10 cellular contexts compared by ENCODE assay signal in the genomic region with DNA sequence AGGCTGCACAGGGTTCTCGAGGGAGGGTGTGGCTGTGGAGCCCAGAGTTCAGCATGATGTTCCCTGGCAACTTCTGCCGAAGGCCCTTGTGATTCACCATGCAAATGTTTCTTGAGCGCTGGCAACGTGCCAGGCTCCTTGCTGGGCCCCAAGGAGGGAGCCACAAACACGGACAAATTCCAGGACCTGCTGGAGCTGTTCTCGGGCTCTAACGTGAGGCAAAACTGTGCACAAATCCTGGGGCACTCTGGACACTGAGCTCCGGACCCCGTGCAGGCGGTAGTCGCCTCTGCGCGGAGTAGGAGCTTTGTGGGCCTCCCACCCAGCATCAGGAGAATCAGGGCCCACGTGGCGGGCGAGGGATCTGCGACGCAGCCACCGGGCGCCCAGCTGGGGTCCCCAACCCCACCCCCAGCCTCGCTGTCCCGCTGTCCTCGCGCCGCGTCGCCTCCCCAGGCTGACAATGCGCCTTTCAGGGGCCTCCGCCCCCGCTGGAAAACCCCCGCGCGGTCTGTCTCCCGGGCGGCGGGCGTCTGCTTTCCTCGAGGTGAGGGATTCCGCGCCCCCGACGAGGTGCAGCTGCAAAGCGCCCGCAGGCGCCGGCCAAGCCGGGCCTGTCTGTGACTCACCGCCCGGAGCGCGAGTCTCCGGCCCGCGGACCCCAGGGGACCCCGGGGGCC. TPM values are rescaled to one million over a fixed set of nuclear protein-coding genes. Genes with fewer than 3 reads are reported as not detected.
DNase-seq lines count a peak whose midpoint lies in the region; ATAC-seq and TF ChIP-seq lines count a peak whose summit lies in the region.
"Had no signal": no experiment of that assay in that cellular context is flagged by ENCODE, and none has a peak within 500 bp of the region (broad histone marks: within the 10 kb centered on the region; RNA-seq: fewer than 3 reads in every experiment).

No MANE protein-coding gene starts in this region.

- TF ChIP-seq CTCF in lower lobe of right lung (IDR thresholded peaks at IDR 0.05), result no peak

- H3K4me3 Mint-ChIP-seq in activated T-cell treated with anti-CD3 and anti-CD28 coated beads, Interleukin-2, amount 50 U/mL, for 72 hours, result no peak overlapping the region
- H3K4me3 Mint-ChIP-seq: activated naive CD4-positive, alpha-beta T cell treated with anti-CD3 and anti-CD28 coated beads, Interleukin-2, amount 50 U/mL, for 24 hours had no signal

- no peaks in the 10 kb centered on the region for H3K79me2 ChIP-seq in ACC112 (ENCODE audit: control insufficient read depth, insufficient read depth, low read length, unreplicated experiment)

- H2AFZ ChIP-seq in ACC112 (ENCODE audit: low read length, unreplicated experiment), result no peak overlapping the region

- no peaks in the 10 kb centered on the region for H3K9me3 Mint-ChIP-seq in activated T-cell treated with anti-CD3 and anti-CD28 coated beads, Interleukin-2, amount 50 U/mL, for 72 hours
- H3K9me3 Mint-ChIP-seq: activated naive CD4-positive, alpha-beta T cell treated with anti-CD3 and anti-CD28 coated beads, Interleukin-2, amount 50 U/mL, for 24 hours had no signal

- H3K27me3 ChIP-seq in ACC112 (ENCODE audit: insufficient read depth, low read length) (no peaks in the 10 kb centered on the region), lower lobe of right lung (ENCODE audit: low read depth) (peaks cover 11% of the 10 kb centered on the region)

- no peaks in the 10 kb centered on the region for H3K9me3 ChIP-seq in lower lobe of right lung
- H3K9me3 ChIP-seq: Caco-2 had no signal

- H3K4me1 ChIP-seq in ACC112 (ENCODE audit: control insufficient read depth, insufficient read depth, low read length, unreplicated experiment) (peaks cover 83% of the 10 kb centered on the region), lower lobe of right lung (peaks cover 36% of the 10 kb centered on the region)

- H3K4me3 ChIP-seq in ACC112 (ENCODE audit: low read depth, low read length) (peak overlapping the region; percentile 70), lower lobe of right lung (no peak overlapping the region)

- intact Hi-C loops in lower lobe of right lung (cut with DNase I), result no loop called here

- H3K27me3 Mint-ChIP-seq in activated T-cell treated with anti-CD3 and anti-CD28 coated beads, Interleukin-2, amount 50 U/mL, for 72 hours (ENCODE audit: low read depth), result peaks cover 36% of the 10 kb centered on the region

- ATAC-seq in lower lobe of right lung (peak; percentile 57 to 72), HG03342 (IDR thresholded peaks at IDR 0.05; ENCODE audit: unreplicated experiment) (no peak)
- no peak for ATAC-seq in activated T-cell treated with anti-CD3 and anti-CD28 coated beads, Interleukin-2, amount 50 U/mL, for 72 hours (replicated peaks in 1 of 2)

- no peaks in the 10 kb centered on the region for H3K36me3 Mint-ChIP-seq in activated T-cell treated with anti-CD3 and anti-CD28 coated beads, Interleukin-2, amount 50 U/mL, for 72 hours (ENCODE audit: insufficient read depth in 2 of 2)
- H3K36me3 Mint-ChIP-seq: activated naive CD4-positive, alpha-beta T cell treated with anti-CD3 and anti-CD28 coated beads, Interleukin-2, amount 50 U/mL, for 24 hours had no signal

- no peak overlapping the region for H3K27ac Mint-ChIP-seq in activated T-cell treated with anti-CD3 and anti-CD28 coated beads, Interleukin-2, amount 50 U/mL, for 72 hours
- H3K27ac Mint-ChIP-seq: activated naive CD4-positive, alpha-beta T cell treated with anti-CD3 and anti-CD28 coated beads, Interleukin-2, amount 50 U/mL, for 24 hours had no signal

- no peaks in the 10 kb centered on the region for H3K4me1 Mint-ChIP-seq in activated T-cell treated with anti-CD3 and anti-CD28 coated beads, Interleukin-2, amount 50 U/mL, for 72 hours (ENCODE audit: low read depth)
- H3K4me1 Mint-ChIP-seq: activated naive CD4-positive, alpha-beta T cell treated with anti-CD3 and anti-CD28 coated beads, Interleukin-2, amount 50 U/mL, for 24 hours had no signal

- H3K27ac ChIP-seq in ACC112 (ENCODE audit: low read depth, low read length) (peak overlapping the region; percentile 95), lower lobe of right lung (peak overlapping the region; percentile 68)

- DNase-seq in LHCN-M2 (ENCODE audit: low read depth) (peak; percentile 85), cerebellar cortex (ENCODE audit: low spot score) (peak; percentile 10), lower lobe of right lung (peak; percentile 71), medulla oblongata (ENCODE audit: extremely low spot score) (no peak), NOMO-1 (lab: John Stamatoyannopoulos, UW; ENCODE audit: unreplicated experiment in 2 of 2) (no peak)
- no peak for DNase-seq in activated T-cell treated with anti-CD3 and anti-CD28 coated beads, Interleukin-2, amount 50 U/mL, for 72 hours
- DNase-seq: Caco-2 had no signal

- H3K36me3 ChIP-seq in ACC112 (ENCODE audit: insufficient read depth, low read length), result no peaks in the 10 kb centered on the region
- no peaks in the 10 kb centered on the region for H3K36me3 ChIP-seq in lower lobe of right lung

RNA-seq across cellular contexts. Expression of gene SCUBE3, which starts 31.7 kb away (rescaled TPM):
- total RNA-seq in LHCN-M2 (2014; rRNA removed) (0.06 TPM in 2 replicates), lower lobe of right lung (0.56 TPM)
- 0.13 TPM for polyA plus RNA-seq in LHCN-M2 (2012)
- under 1 TPM; 0.05 to 0.16 TPM for total RNA-seq in activated T-cell treated with anti-CD3 and anti-CD28 coated beads, Interleukin-2, amount 50 U/mL, for 72 hours

RNA-seq across cellular contexts. Expression of gene TCP11, which starts 40.9 kb away (rescaled TPM):
- total RNA-seq in LHCN-M2 (2014; rRNA removed) (0.23 and 0.32 TPM in 2 replicates), lower lobe of right lung (not detected)
- not detected for polyA plus RNA-seq in LHCN-M2 (2012)
- not detected for total RNA-seq in activated T-cell treated with anti-CD3 and anti-CD28 coated beads, Interleukin-2, amount 50 U/mL, for 72 hours
- total RNA-seq: Caco-2 had no signal

Comparison
In these comparisons a context has a peak if more than half of its experiments do, and no peak if none do; other contexts are left out.
1. DNase-seq: peak in LHCN-M2 (single experiment), cerebellar cortex (single experiment) and lower lobe of right lung (single experiment); none in medulla oblongata (single experiment), activated T-cell treated with anti-CD3 and anti-CD28 coated beads, Interleukin-2, amount 50 U/mL, for 72 hours (0 of 2) and NOMO-1 (0 of 2).
2. ATAC-seq: peak in lower lobe of right lung (2 of 2); none in activated T-cell treated with anti-CD3 and anti-CD28 coated beads, Interleukin-2, amount 50 U/mL, for 72 hours (0 of 2) and HG03342 (single experiment).